Comparison of ENCODE assay signal across 10 cellular contexts in the genomic region with DNA sequence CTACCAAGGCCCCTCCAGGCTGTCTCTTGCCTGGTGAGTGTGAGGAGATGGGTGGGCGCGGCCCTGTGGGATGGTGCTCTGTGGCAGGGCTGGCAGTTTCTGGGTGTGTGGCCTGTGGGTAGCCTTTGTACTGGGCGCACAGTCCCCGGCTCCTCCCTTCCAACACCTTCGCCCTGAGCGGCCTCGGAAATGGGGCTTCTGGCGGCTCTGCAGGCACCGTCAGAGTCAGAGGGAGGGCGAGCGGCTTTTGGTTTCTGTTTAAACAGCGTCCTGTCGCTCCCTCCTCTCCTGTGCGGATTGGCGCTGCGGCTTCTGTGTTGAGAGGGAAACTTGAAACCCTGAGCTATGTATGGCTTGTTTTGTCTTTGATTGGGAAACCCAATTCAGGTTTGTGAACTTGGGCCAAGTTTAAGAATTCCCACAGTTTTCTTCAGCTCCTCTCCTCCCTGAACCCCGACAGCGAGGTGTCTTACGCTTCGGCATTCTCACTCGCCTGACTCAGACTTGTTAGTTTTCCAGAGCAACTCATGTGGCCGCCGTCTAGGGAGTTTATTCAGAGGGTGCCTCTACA. TPM values are rescaled to one million over a fixed set of nuclear protein-coding genes. Genes with fewer than 3 reads are reported as not detected.
DNase-seq lines count a peak whose midpoint lies in the region; ATAC-seq lines count a peak whose summit lies in the region.
"Had no signal": no experiment of that assay in that cellular context is flagged by ENCODE, and none has a peak within 500 bp of the region (broad histone marks: within the 10 kb centered on the region; RNA-seq: fewer than 3 reads in every experiment).

No MANE protein-coding gene starts in this region.

- no peaks in the 10 kb centered on the region for H3K27me3 ChIP-seq in ACC112 (ENCODE audit: insufficient read depth, low read length)

- peak overlapping the region; percentile 52 for H3K27ac ChIP-seq in ACC112 (ENCODE audit: low read depth, low read length)
- H3K27ac ChIP-seq: KMS-11 had no signal

- H3K79me2 ChIP-seq in ACC112 (ENCODE audit: control insufficient read depth, insufficient read depth, low read length, unreplicated experiment): no peaks in the 10 kb centered on the region

- ATAC-seq in naive thymus-derived CD8-positive, alpha-beta T cell: peak; percentile 87 to 95
- no peak for ATAC-seq in HG03460 (IDR thresholded peaks at IDR 0.05; ENCODE audit: unreplicated experiment)

- no peaks in the 10 kb centered on the region for H3K4me1 ChIP-seq in ACC112 (ENCODE audit: control insufficient read depth, insufficient read depth, low read length, unreplicated experiment)

- no peaks in the 10 kb centered on the region for H3K36me3 ChIP-seq in ACC112 (ENCODE audit: insufficient read depth, low read length)

- H3K27ac Mint-ChIP-seq in naive thymus-derived CD8-positive, alpha-beta T cell: peak overlapping the region in 8 of 10 donors; percentile 39 to 80 (median 72)

- no peaks in the 10 kb centered on the region for H3K9me3 Mint-ChIP-seq in naive thymus-derived CD8-positive, alpha-beta T cell

- H3K4me3 Mint-ChIP-seq in naive thymus-derived CD8-positive, alpha-beta T cell: peak overlapping the region; percentile 18 to 74 (median 50)

- peak overlapping the region; percentile 45 for H3K4me3 ChIP-seq in ACC112 (ENCODE audit: low read depth, low read length)

- peaks cover 9 to 20% (median 12%) of the 10 kb centered on the region in 4 donors for H3K4me1 Mint-ChIP-seq in naive thymus-derived CD8-positive, alpha-beta T cell

- peaks cover 0 to 8% (median 2%) of the 10 kb centered on the region in 3 donors for H3K36me3 Mint-ChIP-seq in naive thymus-derived CD8-positive, alpha-beta T cell

- H3K27me3 Mint-ChIP-seq in naive thymus-derived CD8-positive, alpha-beta T cell: peaks cover 0 to 2% (median 0%) of the 10 kb centered on the region in 5 donors

- POLR2A ChIA-PET in naive thymus-derived CD8-positive, alpha-beta T cell (lab: Charles Lee): no interaction called here

- H2AFZ ChIP-seq in ACC112 (ENCODE audit: low read length, unreplicated experiment): no peak overlapping the region

- DNase-seq in NCI-H2196 treated with DMSO at 0.1 percent for 48 hours (lab: John Stamatoyannopoulos, UW; ENCODE audit: unreplicated experiment) (peak; percentile 95), brain pericyte (ENCODE audit: low read depth, low spot score) (peak; percentile 48), hippocampal formation (lab: John Stamatoyannopoulos, UW) (no peak), putamen (ENCODE audit: low spot score) (no peak), SHP77 treated with DMSO at 0.1 percent for 48 hours (lab: John Stamatoyannopoulos, UW) (no peak)
- peak in 4 of 10 donors; percentile 27 to 68 (median 33) for DNase-seq in naive thymus-derived CD8-positive, alpha-beta T cell

RNA-seq across cellular contexts. Expression of a gene that starts 8.3 kb away (rescaled TPM):
- total RNA-seq in naive thymus-derived CD8-positive, alpha-beta T cell: not detected
- polyA plus RNA-seq in naive thymus-derived CD8-positive, alpha-beta T cell: not detected
- total RNA-seq: temporal lobe had no signal

Comparison
In these comparisons a context has a peak if more than half of its experiments do, and no peak if none do; other contexts are left out.
1. DNase-seq: peak in NCI-H2196 treated with DMSO at 0.1 percent for 48 hours (single experiment) and brain pericyte (single experiment); none in hippocampal formation (0 of 2), putamen (single experiment) and SHP77 treated with DMSO at 0.1 percent for 48 hours (single experiment).